19 cellular contexts compared by ENCODE assay signal in genomic region chr11:98003606-98004371, GRCh38.
DNase-seq lines count a peak whose midpoint lies in the region; ATAC-seq, FAIRE-seq and TF ChIP-seq lines count a peak whose summit lies in the region.
"Had no signal": no experiment of that assay in that cellular context is flagged by ENCODE, and none has a peak within 500 bp of the region (broad histone marks: within the 10 kb centered on the region; RNA-seq: fewer than 3 reads in every experiment).

No MANE protein-coding gene starts in this region.

- peak overlapping the region; percentile 79 for H2AFZ ChIP-seq in GM23248
- H2AFZ ChIP-seq in K562 (ENCODE audit: low read depth, low read length), result peak overlapping the region; percentile 96
- no peak overlapping the region for H2AFZ ChIP-seq in mesenchymal stem cell (ENCODE audit: low read depth, low read length)
- H2AFZ ChIP-seq in OCI-LY7 (ENCODE audit: low read length), result no peak overlapping the region

- TF ChIP-seq POLR2A in K562 (conservative IDR thresholded peaks at IDR 0.05), result no peak

- H3K9me1 ChIP-seq in K562 (ENCODE audit: control insufficient read depth, insufficient read depth, low read length), result no peaks in the 10 kb centered on the region

- no peaks in the 10 kb centered on the region for H3F3A ChIP-seq in GM23248 (ENCODE audit: insufficient read depth)

- no peak overlapping the region for H2BK120ac ChIP-seq in mesenchymal stem cell (ENCODE audit: low read depth, low read length)

- no peak overlapping the region for H3K18ac ChIP-seq in mesenchymal stem cell (ENCODE audit: low read depth in 1 of 2, low read length in 2 of 2)

- no peak overlapping the region for H3K9ac ChIP-seq in GM23248
- H3K9ac ChIP-seq in K562 (ENCODE audit: insufficient read depth in 1 of 2, low read depth in 2 of 2, low read length in 2 of 2), result peak overlapping the region in 1 of 2 experiments; percentile 42; a peak in 2 of 4 replicates
- H3K9ac ChIP-seq in mesenchymal stem cell (ENCODE audit: low read length), result no peak overlapping the region

- in situ Hi-C loops in GM23248 (cut with MboI), result no loop called here
- in situ Hi-C loops in K562 (cut with MboI), result no loop called here

- no peaks in the 10 kb centered on the region for H3K36me3 ChIP-seq in GM23248 (ENCODE audit: low read depth)
- no peaks in the 10 kb centered on the region; the same call in 1 of the 3 replicates for H3K36me3 ChIP-seq in K562 (ENCODE audit: control insufficient read depth, insufficient read depth, low read length)
- H3K36me3 ChIP-seq in mesenchymal stem cell (ENCODE audit: control insufficient read depth in 1 of 2, insufficient read depth in 2 of 2, low read depth in 1 of 2, low read length in 2 of 2), result no peaks in the 10 kb centered on the region
- H3K36me3 ChIP-seq in OCI-LY7 (ENCODE audit: insufficient read depth, low read length), result no peaks in the 10 kb centered on the region
- no peaks in the 10 kb centered on the region for H3K36me3 ChIP-seq in psoas muscle (ENCODE audit: insufficient read depth in 1 of 2, low read depth in 1 of 2)
- H3K36me3 ChIP-seq: Peyer's patch had no signal

- no peak overlapping the region for H2BK5ac ChIP-seq in mesenchymal stem cell (ENCODE audit: low read depth, low read length, poor library complexity, severe bottlenecking)

- no peak overlapping the region for H2BK15ac ChIP-seq in mesenchymal stem cell (ENCODE audit: low read depth, poor library complexity, severe bottlenecking)

- no peak overlapping the region for H4K91ac ChIP-seq in mesenchymal stem cell (ENCODE audit: low read length)

- no peak overlapping the region for H2AK5ac ChIP-seq in mesenchymal stem cell (ENCODE audit: low read length, severe bottlenecking)

- no peaks in the 10 kb centered on the region for H3K79me2 ChIP-seq in GM23248 (ENCODE audit: insufficient read depth)
- no peaks in the 10 kb centered on the region for H3K79me2 ChIP-seq in K562 (ENCODE audit: control insufficient read depth, insufficient read depth, low read length)
- no peaks in the 10 kb centered on the region for H3K79me2 ChIP-seq in OCI-LY7 (ENCODE audit: insufficient read depth, low read depth, low read length)

- peak overlapping the region; percentile 72 for H4K8ac ChIP-seq in mesenchymal stem cell (ENCODE audit: low read length)

- no peaks in the 10 kb centered on the region for H3K9me2 ChIP-seq in GM23248 (ENCODE audit: insufficient read depth)
- no peaks in the 10 kb centered on the region for H3K9me2 ChIP-seq in OCI-LY7 (ENCODE audit: insufficient read depth, low read length)

- TF ChIP-seq RAD21 in K562 (CRISPR knock-in tag; conservative IDR thresholded peaks at IDR 0.05 in 1 of 2, IDR thresholded peaks at IDR 0.05 in 1 of 2), result no peak

- no peaks in the 10 kb centered on the region for H3K4me1 ChIP-seq in GM23248 (ENCODE audit: insufficient read depth)
- peaks cover 0 to 3% of the 10 kb centered on the region in 2 experiments; a peak in 2 of 5 replicates for H3K4me1 ChIP-seq in K562 (replicated peaks in 1 of 2; ENCODE audit: control insufficient read depth in 2 of 2, insufficient read depth in 2 of 2, low read length in 2 of 2)
- H3K4me1 ChIP-seq in mesenchymal stem cell (ENCODE audit: control insufficient read depth, insufficient read depth, low read depth, low read length), result no peaks in the 10 kb centered on the region
- no peaks in the 10 kb centered on the region for H3K4me1 ChIP-seq in OCI-LY7 (ENCODE audit: insufficient read depth, low read length, poor library complexity, severe bottlenecking)
- no peaks in the 10 kb centered on the region for H3K4me1 ChIP-seq in psoas muscle
- H3K4me1 ChIP-seq: Peyer's patch had no signal

- TF ChIP-seq EP300 in K562 (IDR thresholded peaks at IDR 0.05; ENCODE audit: low read length), result no peak

- H3K79me1 ChIP-seq in mesenchymal stem cell (replicated peaks; ENCODE audit: low read length, poor library complexity, severe bottlenecking), result no peaks in the 10 kb centered on the region

- H3K4me3 ChIP-seq in GM23248 (no peak overlapping the region), K562 (no peak overlapping the region), mesenchymal stem cell (ENCODE audit: insufficient read depth in 1 of 2, low read depth in 1 of 2, low read length in 2 of 2) (no peak overlapping the region), OCI-LY7 (ENCODE audit: low read depth, low read length, poor library complexity, severe bottlenecking) (no peak overlapping the region), psoas muscle (no peak overlapping the region)
- H3K4me3 ChIP-seq: Peyer's patch, SK-N-MC had no signal

- H3K27ac ChIP-seq in GM23248, result no peak overlapping the region
- peak overlapping the region; percentile 42 for H3K27ac ChIP-seq in K562 (ENCODE audit: extremely low read depth, low read depth, low read length)
- no peak overlapping the region for H3K27ac ChIP-seq in mesenchymal stem cell (ENCODE audit: low read length, poor library complexity, severe bottlenecking)
- H3K27ac ChIP-seq in OCI-LY7 (ENCODE audit: low read depth, low read length, poor library complexity, severe bottlenecking), result no peak overlapping the region
- no peak overlapping the region for H3K27ac ChIP-seq in psoas muscle
- H3K27ac ChIP-seq: Peyer's patch, SK-N-MC had no signal

- H4K20me1 ChIP-seq in GM23248 (ENCODE audit: insufficient read depth), result no peaks in the 10 kb centered on the region
- no peaks in the 10 kb centered on the region for H4K20me1 ChIP-seq in K562 (replicated peaks; ENCODE audit: control insufficient read depth, insufficient read depth, low read length)
- no peaks in the 10 kb centered on the region for H4K20me1 ChIP-seq in OCI-LY7 (ENCODE audit: insufficient read depth, low read length)

- no peak overlapping the region for H3K4ac ChIP-seq in mesenchymal stem cell (ENCODE audit: low read depth in 1 of 2, low read length in 2 of 2)

- CTCF ChIA-PET in K562 (lab: Yijun Ruan, JAX; ENCODE audit: low intra/inter-chr PET ratio) (no interaction called here), OCI-LY7 (lab: Charles Lee; ENCODE audit: unreplicated experiment) (no interaction called here)

- TF ChIP-seq CTCF in K562 (IDR thresholded peaks at IDR 0.05 in 2 of 3, conservative IDR thresholded peaks at IDR 0.05 in 1 of 3; ENCODE audit: insufficient read depth in 2 of 3, low read depth in 1 of 3, low read length in 3 of 3) (no peak), OCI-LY7 (conservative IDR thresholded peaks at IDR 0.05; ENCODE audit: low read length) (no peak), psoas muscle (IDR thresholded peaks at IDR 0.05) (no peak)

- H3K14ac ChIP-seq in mesenchymal stem cell (ENCODE audit: low read length in 2 of 2), result no peak overlapping the region

- POLR2A ChIA-PET in K562 (lab: Yijun Ruan, JAX), result no interaction called here
- POLR2A ChIA-PET in OCI-LY7 (lab: Charles Lee), result no interaction called here

- peak; percentile 78 for ATAC-seq in K562
- ATAC-seq in GM18907 (IDR thresholded peaks at IDR 0.05; ENCODE audit: unreplicated experiment), result no peak
- no peak for ATAC-seq in psoas muscle

- 0 out of 2 replicates have a peak, but pooled peaks cover 5% of the 10 kb centered on the region for H3K27me3 ChIP-seq in GM23248 (replicated peaks; ENCODE audit: insufficient read depth)
- no peaks in the 10 kb centered on the region for H3K27me3 ChIP-seq in K562 (ENCODE audit: control insufficient read depth in 2 of 2, insufficient read depth in 2 of 2, low read length in 2 of 2)
- H3K27me3 ChIP-seq in mesenchymal stem cell (ENCODE audit: control insufficient read depth in 1 of 2, insufficient read depth in 1 of 2, low read length in 2 of 2), result no peaks in the 10 kb centered on the region
- H3K27me3 ChIP-seq in psoas muscle (ENCODE audit: insufficient read depth in 3 of 3, low read length in 2 of 3), result no peaks in the 10 kb centered on the region
- H3K27me3 ChIP-seq: Peyer's patch had no signal

- H3K4me2 ChIP-seq in GM23248 (ENCODE audit: unreplicated experiment), result no peak overlapping the region
- H3K4me2 ChIP-seq in K562 (ENCODE audit: insufficient read depth, low read length), result peak overlapping the region; percentile 14
- no peak overlapping the region for H3K4me2 ChIP-seq in mesenchymal stem cell (ENCODE audit: low read length, poor library complexity, severe bottlenecking)
- no peak overlapping the region for H3K4me2 ChIP-seq in OCI-LY7 (ENCODE audit: low read length)

- intact Hi-C loops in K562 (cut with micrococcal nuclease) (no loop called here), OCI-LY7 (cut with micrococcal nuclease; ENCODE audit: unreplicated experiment) (no loop called here), psoas muscle (cut with DNase I) (no loop called here)

- no peak overlapping the region for H2BK12ac ChIP-seq in mesenchymal stem cell (ENCODE audit: low read length in 2 of 2)

- FAIRE-seq in K562 (lab: Jason Lieb, UNC), result peak; percentile 19

- DNase-seq in GM23248, result no peak
- DNase-seq in LHCN-M2 (ENCODE audit: low read depth), result peak; percentile 8
- DNase-seq in K562 (ENCODE audit: extremely low read depth in 1 of 4, low spot score in 3 of 4), result peak in 2 of 4 experiments; percentile 17 to 31
- DNase-seq in mesenchymal stem cell, result peak; percentile 1
- DNase-seq in OCI-LY7 (ENCODE audit: low spot score), result no peak
- DNase-seq in psoas muscle, result no peak
- DNase-seq: ACHN, AML-193, COR-L47, H7, NCI-H1436, NCI-H2029, NCI-H2171, NCI-H446 treated with DMSO at 0.1 percent for 48 hours, NCI-H748 treated with DMSO at 0.1 percent for 48 hours, Peyer's patch, Right ventricle myocardium superior had no signal

- no peaks in the 10 kb centered on the region for H3K9me3 ChIP-seq in GM23248 (ENCODE audit: low read depth)
- H3K9me3 ChIP-seq in K562 (replicated peaks; ENCODE audit: control insufficient read depth, insufficient read depth, low read depth, low read length), result no peaks in the 10 kb centered on the region
- H3K9me3 ChIP-seq in mesenchymal stem cell (ENCODE audit: control insufficient read depth, low read length), result no peaks in the 10 kb centered on the region
- H3K9me3 ChIP-seq in OCI-LY7 (ENCODE audit: low read length), result no peaks in the 10 kb centered on the region
- H3K9me3 ChIP-seq in psoas muscle, result no peaks in the 10 kb centered on the region

- BruUV-seq in K562 (replicated peaks; lab: Mats Ljungman, UMichigan) (no TSS peak), OCI-LY7 (replicated peaks; lab: Mats Ljungman, UMichigan) (no TSS peak)

- WGBS in GM23248 (ENCODE audit: low coverage in 1 of 2, low lambda C conversion rate in 2 of 2, missing lambda C conversion rate in 2 of 2), 2 experiments, result 0 to 2% methylated on average over 1 of the region's 1 CpG
- WGBS in K562 (ENCODE audit: insufficient coverage, low coverage, missing lambda C conversion rate), result 0% methylated on average over 1 of the region's 1 CpG
- WGBS in mesenchymal stem cell, result 65% methylated on average over 1 of the region's 1 CpG
- 38 to 59% (median 48%) methylated on average over 1 of the region's 1 CpG for WGBS in psoas muscle, 3 donors

- H3K23ac ChIP-seq in mesenchymal stem cell (ENCODE audit: low read length in 2 of 2), result no peak overlapping the region

TF ChIP-seq in K562, 482 proteins besides CTCF, POLR2A, EP300 and RAD21 (continues in another document):
- TF ChIP-seq ZBTB17 (CRISPR knock-in tag; IDR thresholded peaks at IDR 0.05), result no peak
- TF ChIP-seq ELF2 (CRISPR knock-in tag; IDR thresholded peaks at IDR 0.05), result no peak
- TF ChIP-seq MYC (IDR thresholded peaks at IDR 0.05; ENCODE audit: low read depth, low read length), result no peak
- no peak for TF ChIP-seq MYC (CRISPR knock-in tag; IDR thresholded peaks at IDR 0.05; ENCODE audit: borderline replicate concordance, low read depth)
- peak; percentile 36 for TF ChIP-seq BRD9 (IDR thresholded peaks at IDR 0.05; ENCODE audit: low read depth, partially characterized antibody)

Comparison
In these comparisons a context has a peak if more than half of its experiments do, and no peak if none do; other contexts are left out.
1. DNase-seq: peak in LHCN-M2 (single experiment) and mesenchymal stem cell (single experiment); none in GM23248 (single experiment), OCI-LY7 (single experiment) and psoas muscle (0 of 2).
2. H2AFZ ChIP-seq: peak in GM23248 (single experiment) and K562 (single experiment); none in mesenchymal stem cell (single experiment) and OCI-LY7 (single experiment).